7 cellular contexts compared by ENCODE assay signal in genomic region chr3:197256836-197257444, GRCh38.
DNase-seq lines count a peak whose midpoint lies in the region; ATAC-seq, FAIRE-seq and TF ChIP-seq lines count a peak whose summit lies in the region.

No MANE protein-coding gene starts in this region.

- no peak overlapping the region for H3K27ac ChIP-seq in HL-60 (replicated peaks)

- TF ChIP-seq CTCF in HL-60 (IDR thresholded peaks at IDR 0.05; ENCODE audit: insufficient read depth, low read length), result peak; percentile 21

- H3K27me3 ChIP-seq in HL-60 (ENCODE audit: insufficient read depth, poor library complexity, severe bottlenecking), result no peaks in the 10 kb centered on the region

- FAIRE-seq in RCC 7860 (lab: Jason Lieb, UNC), result peak; percentile 85

- no peak for ATAC-seq in HG03432 (IDR thresholded peaks at IDR 0.05; ENCODE audit: unreplicated experiment)

- no peak overlapping the region for H3K4me3 ChIP-seq in HL-60 (replicated peaks; ENCODE audit: insufficient read depth, low read length)

- DNase-seq in DMS 273 treated with DMSO at 0.1 percent for 48 hours (lab: John Stamatoyannopoulos, UW) (peak; percentile 18), HL-60 (ENCODE audit: low read depth in 1 of 2, low spot score in 1 of 2) (peak in 1 of 2 experiments; percentile 22), RCC 7860 (ENCODE audit: low spot score) (peak; percentile 39), middle frontal gyrus (ENCODE audit: extremely low spot score, low spot score) (peak; percentile 62), iPS-NIHi7 (ENCODE audit: extremely low spot score) (no peak)
- DNase-seq in central memory CD4-positive, alpha-beta T cell, result peak; percentile 26
